30 cellular contexts compared by ENCODE assay signal in genomic region chr12:39417916-39418315, GRCh38.
"Had no signal": no experiment of that assay in that cellular context is flagged by ENCODE, and none has a peak within 500 bp of the region (broad histone marks: within the 10 kb centered on the region; RNA-seq: fewer than 3 reads in every experiment).

No MANE protein-coding gene starts in this region.

- H3K27me3 ChIP-seq: MG63 had no signal

- H3K36me3 ChIP-seq: MG63, WERI-Rb-1 had no signal

- ATAC-seq: activated CD8-positive, alpha-beta memory T cell treated with anti-CD3 and anti-CD28 coated beads, Interleukin-2, amount 10 ng/mL, durations not matched to agents 7 days and 5 days; activated naive CD8-positive, alpha-beta T cell treated with anti-CD3 and anti-CD28 coated beads, Interleukin-2, amount 50 U/mL, for 24 hours had no signal

- H3K27ac ChIP-seq: PC-9, RWPE1, WERI-Rb-1 had no signal

- H3K4me3 ChIP-seq: MG63, PC-9 had no signal

- H3K4me2 ChIP-seq: PC-9 had no signal

- H2AFZ ChIP-seq: PC-9 had no signal

- H3K9me3 ChIP-seq: MG63 had no signal

- DNase-seq: activated CD4-positive, alpha-beta memory T cell treated with anti-CD3 and anti-CD28 coated beads, Interleukin-2, amount 10 ng/mL, durations not matched to agents 7 days and 5 days; activated CD4-positive, alpha-beta T cell treated with anti-CD3 and anti-CD28 coated beads for 1 hour; activated CD4-positive, alpha-beta T cell treated with anti-CD3 and anti-CD28 coated beads for 48 hours; activated CD4-positive, CD25-positive, alpha-beta regulatory T cell; activated CD8-positive, alpha-beta memory T cell treated with anti-CD3 and anti-CD28 coated beads for 24 hours; activated CD8-positive, alpha-beta memory T cell treated with anti-CD3 and anti-CD28 coated beads, Interleukin-2, amount 10 ng/mL, durations not matched to agents 7 days and 5 days; activated CD8-positive, alpha-beta memory T cell treated with anti-CD3 and anti-CD28 coated beads, Interleukin-2, amount 50 U/mL, for 48 hours; activated effector memory CD4-positive, alpha-beta T cell treated with Interleukin-2 at 50 U/mL for 16 hours; activated naive CD4-positive, alpha-beta T cell treated with anti-CD3 and anti-CD28 coated beads, Interleukin-2, amount 10 ng/mL, durations not matched to agents 7 days and 5 days; activated naive CD8-positive, alpha-beta T cell treated with anti-CD3 and anti-CD28 coated beads, Interleukin-2, amount 50 U/mL, for 24 hours; activated T-cell treated with anti-CD3 and anti-CD28 coated beads, Interleukin-2, amount 50 U/mL, for 48 hours; anterior cingulate cortex; Karpas-422; KBM-7; MG63; NCI-H1048; NCI-H1105 treated with DMSO at 0.1 percent for 48 hours; NCI-H1436; NCI-H1694; NCI-H1930; NCI-H2081 treated with DMSO at 0.1 percent for 48 hours; NCI-H345; NCI-H524 treated with DMSO at 0.1 percent for 48 hours; NCI-H748 treated with DMSO at 0.1 percent for 48 hours; NK-92 treated with Interleukin-12 subunit alpha and Interleukin-12 subunit beta, amount 100 ng/mL, for 24 hours; PC-9; Right ventricle myocardium superior; T1000; WERI-Rb-1 had no signal
